ENCODE assay signal across 8 cellular contexts in the genomic region with DNA sequence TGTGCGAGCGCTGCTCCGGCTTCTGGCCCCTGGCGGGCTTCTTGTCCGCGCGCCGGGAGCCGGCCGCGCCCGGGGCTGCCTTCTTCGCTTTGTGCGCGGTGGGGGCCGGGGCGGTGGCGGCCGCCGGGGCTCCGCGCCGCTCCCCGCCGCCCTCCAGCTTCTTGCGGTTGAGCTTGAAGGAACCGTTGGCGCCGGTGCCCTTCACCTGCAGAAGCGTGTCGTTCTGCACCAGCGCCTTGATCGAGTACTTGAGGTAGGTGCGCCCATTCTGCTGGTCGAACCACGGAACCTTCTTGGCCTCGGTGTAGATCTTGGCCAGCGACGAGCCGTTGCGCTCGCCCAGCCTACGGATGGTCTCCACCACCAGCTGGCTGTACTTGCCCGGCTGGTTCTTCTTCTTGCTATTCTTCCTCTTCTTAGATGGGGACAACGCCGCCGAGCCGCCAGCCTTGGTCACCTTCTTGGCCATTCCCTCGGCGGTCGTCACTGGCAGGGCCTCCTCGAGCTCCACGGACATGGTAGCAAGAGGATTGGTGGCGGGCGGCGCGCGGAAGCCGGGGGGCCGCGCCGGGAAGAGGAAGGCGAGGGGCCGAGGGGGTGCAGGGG. TPM values are rescaled to one million over a fixed set of nuclear protein-coding genes. Genes with fewer than 3 reads are reported as not detected.
A peak's percentile ranks its signal among the peaks of the same experiment; 100 is the strongest.
DNase-seq lines count a peak whose midpoint lies in the region; ATAC-seq and TF ChIP-seq lines count a peak whose summit lies in the region.

No MANE protein-coding gene starts in this region.

- H3K4me3 ChIP-seq in mononuclear cell (ENCODE audit: low read length) (peak overlapping the region; percentile 83), thyroid gland (replicated peaks in 1 of 3) (peak overlapping the region; percentile 78 to 80 (median 78))

- peak overlapping the region; percentile 92 for H3K4me3 Mint-ChIP-seq in activated CD4-positive, alpha-beta T cell treated with anti-CD3 and anti-CD28 coated beads, Interleukin-2, amount 10 ng/mL, durations not matched to agents 24 days and 14 days
- peak overlapping the region; percentile 94 to 97 for H3K4me3 Mint-ChIP-seq in effector memory CD8-positive, alpha-beta T cell

- H3K36me3 ChIP-seq in thyroid gland = no peaks in the 10 kb centered on the region

- TF ChIP-seq POLR2A in thyroid gland (IDR thresholded peaks at IDR 0.05) = no peak

- peak overlapping the region; percentile 81 to 99 (median 94) for H3K27ac ChIP-seq in thyroid gland

- H3K27ac Mint-ChIP-seq in activated CD4-positive, alpha-beta T cell treated with anti-CD3 and anti-CD28 coated beads, Interleukin-2, amount 10 ng/mL, durations not matched to agents 24 days and 14 days = peak overlapping the region; percentile 94
- peak overlapping the region; percentile 87 to 96 for H3K27ac Mint-ChIP-seq in effector memory CD8-positive, alpha-beta T cell

- H3K27me3 ChIP-seq in mononuclear cell (ENCODE audit: insufficient read depth, low read length) (no peaks in the 10 kb centered on the region), thyroid gland (no peaks in the 10 kb centered on the region)

- H3K9me3 ChIP-seq in mononuclear cell (ENCODE audit: low read depth, low read length) (no peaks in the 10 kb centered on the region), thyroid gland (no peaks in the 10 kb centered on the region)

- peaks cover 33% of the 10 kb centered on the region for H3K4me1 ChIP-seq in mononuclear cell (ENCODE audit: insufficient read depth, low read length)
- peaks cover 13 to 25% of the 10 kb centered on the region in 2 donors for H3K4me1 ChIP-seq in thyroid gland

- ATAC-seq in HG03175 (IDR thresholded peaks at IDR 0.05; ENCODE audit: unreplicated experiment) (peak; percentile 11), HG03457 (IDR thresholded peaks at IDR 0.05; ENCODE audit: unreplicated experiment) (no peak)
- peak; percentile 13 for ATAC-seq in effector memory CD8-positive, alpha-beta T cell (replicated peaks)

- WGBS in thyroid gland, 2 donors = 0 to 3% methylated on average over 12 to 14 of the region's 64 CpGs

- H3K36me3 Mint-ChIP-seq in activated CD4-positive, alpha-beta T cell treated with anti-CD3 and anti-CD28 coated beads, Interleukin-2, amount 10 ng/mL, durations not matched to agents 24 days and 14 days (ENCODE audit: low read depth) = no peaks in the 10 kb centered on the region
- H3K36me3 Mint-ChIP-seq in effector memory CD8-positive, alpha-beta T cell (ENCODE audit: insufficient read depth) = peaks cover 39% of the 10 kb centered on the region

- no peak for TF ChIP-seq CTCF in thyroid gland (IDR thresholded peaks at IDR 0.05)

- H3K9me3 Mint-ChIP-seq in activated CD4-positive, alpha-beta T cell treated with anti-CD3 and anti-CD28 coated beads, Interleukin-2, amount 10 ng/mL, durations not matched to agents 24 days and 14 days = no peaks in the 10 kb centered on the region
- H3K9me3 Mint-ChIP-seq in effector memory CD8-positive, alpha-beta T cell = no peaks in the 10 kb centered on the region

- H3K27me3 Mint-ChIP-seq in activated CD4-positive, alpha-beta T cell treated with anti-CD3 and anti-CD28 coated beads, Interleukin-2, amount 10 ng/mL, durations not matched to agents 24 days and 14 days = no peaks in the 10 kb centered on the region
- H3K27me3 Mint-ChIP-seq in effector memory CD8-positive, alpha-beta T cell = no peaks in the 10 kb centered on the region

- DNase-seq in COLO668 (lab: John Stamatoyannopoulos, UW; ENCODE audit: unreplicated experiment) (peak; percentile 41), thyroid gland (peak; percentile 64 to 72), occipital lobe (lab: John Stamatoyannopoulos, UW) (no peak)
- peak; percentile 83 for DNase-seq in activated CD4-positive, alpha-beta T cell treated with anti-CD3 and anti-CD28 coated beads, Interleukin-2, amount 10 ng/mL, durations not matched to agents 24 days and 14 days
- peak; percentile 17 to 38 (median 33) for DNase-seq in effector memory CD8-positive, alpha-beta T cell

- peaks cover 34% of the 10 kb centered on the region for H3K4me1 Mint-ChIP-seq in activated CD4-positive, alpha-beta T cell treated with anti-CD3 and anti-CD28 coated beads, Interleukin-2, amount 10 ng/mL, durations not matched to agents 24 days and 14 days
- peaks cover 28 to 33% of the 10 kb centered on the region in 2 donors for H3K4me1 Mint-ChIP-seq in effector memory CD8-positive, alpha-beta T cell (ENCODE audit: low read depth in 2 of 2)

- intact Hi-C loops in activated CD4-positive, alpha-beta T cell treated with anti-CD3 and anti-CD28 coated beads, Interleukin-2, amount 10 ng/mL, durations not matched to agents 24 days and 14 days (cut with micrococcal nuclease) = loop anchor here (10.0 kb wide), 1 partner anchor 511 kb away; no protein-coding TSS in a partner anchor
- intact Hi-C loops in thyroid gland (cut with DNase I) = no loop called here

RNA-seq across cellular contexts. Expression of gene HMCES, which starts 36.8 kb away (rescaled TPM):
- total RNA-seq in activated CD4-positive, alpha-beta T cell treated with anti-CD3 and anti-CD28 coated beads, Interleukin-2, amount 10 ng/mL, durations not matched to agents 24 days and 14 days = 58.3 and 62.6 TPM in 2 replicates
- 37.9 TPM for total RNA-seq in mononuclear cell
- 10 to 100 TPM; 23.7 to 30.9 (median 26.0) TPM for total RNA-seq in thyroid gland
- total RNA-seq in occipital lobe = 17.0 TPM
